Comparison of ENCODE assay signal across 22 cellular contexts in genomic region chr7:130345725-130346124, GRCh38. TPM values are rescaled to one million over a fixed set of nuclear protein-coding genes. Genes with fewer than 3 reads are reported as not detected.
"Had no signal": no experiment of that assay in that cellular context is flagged by ENCODE, and none has a peak within 500 bp of the region (broad histone marks: within the 10 kb centered on the region; RNA-seq: fewer than 3 reads in every experiment).

No MANE protein-coding gene starts in this region.

- H3K4me1 ChIP-seq: psoas muscle, thyroid gland had no signal

- H3K9me3 Mint-ChIP-seq: activated T-helper 17 cell treated with anti-CD3 and anti-CD28 coated beads, Interleukin-2, amount 50 U/mL, for 72 hours; stimulated activated naive CD8-positive, alpha-beta T cell treated with anti-CD3 and anti-CD28 coated beads, Interleukin-15, Interleukin-2, amounts not matched to agents 100 ng/mL and 50 ng/mL, for 24 hours had no signal

- H3K36me3 Mint-ChIP-seq: activated naive CD4-positive, alpha-beta T cell treated with anti-CD3 and anti-CD28 coated beads, Interleukin-2, amount 50 U/mL, for 72 hours; memory B cell had no signal

- H3K9me3 ChIP-seq: esophagus squamous epithelium, gastroesophageal sphincter, ovary, thyroid gland had no signal

- ATAC-seq: activated naive CD4-positive, alpha-beta T cell treated with anti-CD3 and anti-CD28 coated beads, Interleukin-2, amount 50 U/mL, for 72 hours; activated T-helper 17 cell treated with anti-CD3 and anti-CD28 coated beads, Interleukin-2, amount 50 U/mL, for 72 hours; gastroesophageal sphincter; psoas muscle had no signal

- H3K27me3 Mint-ChIP-seq: stimulated activated naive CD8-positive, alpha-beta T cell treated with anti-CD3 and anti-CD28 coated beads, Interleukin-15, Interleukin-2, amounts not matched to agents 100 ng/mL and 50 ng/mL, for 24 hours had no signal

- H3K27ac ChIP-seq: brain microvascular endothelial cell, esophagus squamous epithelium, gastroesophageal sphincter, ovary, psoas muscle, thyroid gland had no signal

- H3K36me3 ChIP-seq: brain microvascular endothelial cell, esophagus squamous epithelium, gastroesophageal sphincter, ovary, thyroid gland had no signal

- H3K27ac Mint-ChIP-seq: activated naive CD4-positive, alpha-beta T cell treated with anti-CD3 and anti-CD28 coated beads, Interleukin-2, amount 50 U/mL, for 72 hours; activated T-helper 17 cell treated with anti-CD3 and anti-CD28 coated beads, Interleukin-2, amount 50 U/mL, for 72 hours; memory B cell; stimulated activated naive CD8-positive, alpha-beta T cell treated with anti-CD3 and anti-CD28 coated beads, Interleukin-15, Interleukin-2, amounts not matched to agents 100 ng/mL and 50 ng/mL, for 24 hours had no signal

- H3K4me3 ChIP-seq: esophagus squamous epithelium, gastroesophageal sphincter, ovary, psoas muscle, thyroid gland had no signal

- H3K4me3 Mint-ChIP-seq: activated T-helper 17 cell treated with anti-CD3 and anti-CD28 coated beads, Interleukin-2, amount 50 U/mL, for 72 hours; memory B cell; stimulated activated naive CD8-positive, alpha-beta T cell treated with anti-CD3 and anti-CD28 coated beads, Interleukin-15, Interleukin-2, amounts not matched to agents 100 ng/mL and 50 ng/mL, for 24 hours had no signal

- H3K4me1 Mint-ChIP-seq: memory B cell had no signal

- H3K27me3 ChIP-seq: brain microvascular endothelial cell, gastroesophageal sphincter, ovary, thyroid gland had no signal

- DNase-seq: activated T-cell treated with anti-CD3 and anti-CD28 coated beads, Interleukin-2, amount 50 U/mL, for 1 hour; aorta; brain microvascular endothelial cell; central memory CD4-positive, alpha-beta T cell; effector memory CD4-positive, alpha-beta T cell; esophagus squamous epithelium; ovary; psoas muscle; right cardiac atrium; stimulated activated CD4-positive, alpha-beta T cell treated with anti-CD3 and anti-CD28 coated beads, Interleukin-12 subunit alpha, Interleukin-12 subunit beta, amount 100 ng/mL, for 4 hours; T-helper 1 cell; thyroid gland had no signal

RNA-seq across cellular contexts. Expression of gene CPA5, which starts 1.1 kb away (rescaled TPM):
- total RNA-seq: aorta, dermis microvascular lymphatic vessel endothelial cell, esophagus squamous epithelium, gastroesophageal sphincter, lower leg skin, mononuclear cell, ovary, right cardiac atrium, skeletal muscle tissue, thyroid gland had no signal
- polyA plus RNA-seq: aorta, ovary, right cardiac atrium had no signal

RNA-seq across cellular contexts. Expression of gene CPA1, which starts 34.6 kb away (rescaled TPM):
- total RNA-seq: activated naive CD4-positive, alpha-beta T cell treated with anti-CD3 and anti-CD28 coated beads, Interleukin-2, amount 50 U/mL, for 72 hours; activated T-helper 17 cell treated with anti-CD3 and anti-CD28 coated beads, Interleukin-2, amount 50 U/mL, for 72 hours; dermis microvascular lymphatic vessel endothelial cell; esophagus squamous epithelium; mononuclear cell; ureter had no signal

RNA-seq across cellular contexts. Expression of gene CPA4, which starts 52.8 kb away (rescaled TPM):
- total RNA-seq: activated naive CD4-positive, alpha-beta T cell treated with anti-CD3 and anti-CD28 coated beads, Interleukin-2, amount 50 U/mL, for 72 hours; dermis microvascular lymphatic vessel endothelial cell; thyroid gland; ureter had no signal
